Comparison of ENCODE assay signal across 8 cellular contexts in genomic region chr6:42404494-42404893, GRCh38. TPM values are rescaled to one million over a fixed set of nuclear protein-coding genes. Genes with fewer than 3 reads are reported as not detected.
A peak's percentile ranks its signal among the peaks of the same experiment; 100 is the strongest.
DNase-seq lines count a peak whose midpoint lies in the region; ATAC-seq and TF ChIP-seq lines count a peak whose summit lies in the region.

No MANE protein-coding gene starts in this region.

- BruUV-seq in Panc1 (replicated peaks; lab: Mats Ljungman, UMichigan) = no TSS peak

- H3K9me3 Mint-ChIP-seq in chondrocyte (ENCODE audit: low read depth) = no peaks in the 10 kb centered on the region

- H3K4me1 Mint-ChIP-seq in chondrocyte (ENCODE audit: low read depth) = peaks cover 38% of the 10 kb centered on the region

- H3K9me3 ChIP-seq in Panc1 (ENCODE audit: control insufficient read depth, insufficient read depth, low read depth, low read length) = no peaks in the 10 kb centered on the region
- H3K9me3 ChIP-seq in muscle layer of duodenum (ENCODE audit: control insufficient read depth in 1 of 2, low read length in 2 of 2) = no peaks in the 10 kb centered on the region

- POLR2A ChIA-PET in Panc1 (lab: Charles Lee) = no interaction called here

- H3K27ac Mint-ChIP-seq in chondrocyte (ENCODE audit: unreplicated experiment) = peak overlapping the region; percentile 81

- intact Hi-C loops in Panc1 (cut with micrococcal nuclease; ENCODE audit: unreplicated experiment) = no loop called here

- in situ Hi-C loops in Caki2 (cut with HindIII; ENCODE audit: low pct_unique_long_range_greater_than_20kb, low sequenced_read_pairs) = no loop called here
- in situ Hi-C loops in Panc1 (cut with HindIII; ENCODE audit: low pct_unique_long_range_greater_than_20kb, low sequenced_read_pairs) = no loop called here

- H3K4me1 ChIP-seq in Panc1 (ENCODE audit: control insufficient read depth, insufficient read depth, low read length) = peaks cover 58% of the 10 kb centered on the region
- H3K4me1 ChIP-seq in muscle layer of duodenum (ENCODE audit: control insufficient read depth in 1 of 2, insufficient read depth in 2 of 2, low read length in 2 of 2) = peaks cover 4 to 15% of the 10 kb centered on the region in 2 donors

- H3K36me3 Mint-ChIP-seq in chondrocyte (ENCODE audit: low read depth) = no peaks in the 10 kb centered on the region

- TF ChIP-seq CTCF in Panc1 (IDR thresholded peaks at IDR 0.05) (no peak), chondrocyte (IDR thresholded peaks at IDR 0.05) (no peak)

- H3K27ac ChIP-seq in Panc1 (ENCODE audit: low read length) (peak overlapping the region; percentile 84), muscle layer of duodenum (ENCODE audit: low read length) (peak overlapping the region; percentile 81)

- H3K27me3 ChIP-seq in Panc1 (ENCODE audit: control insufficient read depth, insufficient read depth, low read length) (no peaks in the 10 kb centered on the region), muscle layer of duodenum (ENCODE audit: low read depth, low read length) (no peaks in the 10 kb centered on the region)

- H3K36me3 ChIP-seq in Panc1 (ENCODE audit: control insufficient read depth, insufficient read depth, low read length) (no peaks in the 10 kb centered on the region), muscle layer of duodenum (ENCODE audit: control insufficient read depth in 1 of 2, insufficient read depth in 2 of 2, low read length in 2 of 2) (no peaks in the 10 kb centered on the region)

- no peak overlapping the region for H3K4me3 Mint-ChIP-seq in chondrocyte (ENCODE audit: unreplicated experiment)

- ATAC-seq in Panc1 (peak; percentile 82), GM21619 (IDR thresholded peaks at IDR 0.05; ENCODE audit: unreplicated experiment) (no peak), HG02571 (IDR thresholded peaks at IDR 0.05; ENCODE audit: unreplicated experiment) (no peak)

- CTCF ChIA-PET in Panc1 (lab: Charles Lee) = interaction anchor here (0.6 kb wide), 1 partner anchor 111 kb away, joined by 5 read pairs; no protein-coding TSS in a partner anchor

- DNase-seq in Caki2 (ENCODE audit: low read depth) = peak; percentile 30
- DNase-seq in Panc1 (ENCODE audit: low read depth, low spot score) = no peak
- DNase-seq in chondrocyte (ENCODE audit: low spot score) = no peak
- no peak for DNase-seq in NCI-H1694 treated with DMSO at 0.1 percent for 48 hours (lab: John Stamatoyannopoulos, UW)
- no peak for DNase-seq in hippocampal formation (lab: John Stamatoyannopoulos, UW)

- H3K4me3 ChIP-seq in Panc1 (ENCODE audit: low read depth in 2 of 2, low read length in 2 of 2) (peak overlapping the region in 1 of 2 experiments; percentile 29; a peak in 2 of 4 replicates), muscle layer of duodenum (ENCODE audit: low read depth in 1 of 2, low read length in 2 of 2) (no peak overlapping the region)

- no peaks in the 10 kb centered on the region for H3K27me3 Mint-ChIP-seq in chondrocyte (ENCODE audit: low read depth)

RNA-seq across cellular contexts. Expression of gene TRERF1, which starts 47.2 kb away (rescaled TPM):
- 0.58 and 2.0 TPM in 2 replicates for total RNA-seq in Caki2 (2014; rRNA removed; shearing (Covaris generic); ENCODE audit: low replicate concordance)
- 30.6 TPM for total RNA-seq in Panc1 (2021; ENCODE audit: unreplicated experiment)
- 25.6 TPM for polyA plus RNA-seq in Panc1 (2012; ENCODE audit: insufficient read length)
- total RNA-seq in chondrocyte = 1.8 to 3.3 TPM (median 2.4 TPM) in 3 replicates
